In the genomic region with DNA sequence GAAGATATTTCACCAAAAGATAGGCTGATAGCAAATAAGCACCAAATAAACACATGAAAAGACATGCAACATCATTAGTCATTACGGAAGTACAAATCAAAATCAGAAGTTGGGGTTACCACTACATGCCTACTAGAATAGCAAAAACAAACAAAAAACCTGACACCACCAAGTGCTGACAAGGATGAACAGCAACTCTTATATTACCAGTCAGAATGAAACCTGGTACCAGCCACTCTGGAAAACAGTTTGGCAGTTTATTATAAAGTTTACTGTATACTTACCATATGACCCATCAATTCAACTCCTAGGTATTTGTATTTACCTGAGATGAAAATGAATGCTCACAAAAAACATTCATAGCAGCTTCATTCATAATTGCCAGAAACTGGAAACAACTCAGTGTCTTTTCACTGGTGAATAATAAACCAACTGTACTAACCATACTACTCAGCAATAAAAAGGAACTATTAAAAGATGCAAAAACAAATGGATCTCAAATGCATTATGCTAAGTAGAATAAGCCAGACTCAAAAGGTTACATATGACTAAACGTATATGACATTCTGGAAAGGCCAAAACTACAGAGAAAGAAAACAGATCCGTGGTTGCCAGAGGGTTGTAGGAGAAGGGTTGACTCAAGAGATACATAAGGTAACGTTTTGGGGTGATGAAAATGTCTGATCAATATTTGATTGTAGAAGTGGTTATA, we compare ENCODE assay signal across 17 cellular contexts. TPM values are rescaled to one million over a fixed set of nuclear protein-coding genes. Genes with fewer than 3 reads are reported as not detected.
DNase-seq lines count a peak whose midpoint lies in the region; ATAC-seq and TF ChIP-seq lines count a peak whose summit lies in the region.
"Had no signal": no experiment of that assay in that cellular context is flagged by ENCODE, and none has a peak within 500 bp of the region (broad histone marks: within the 10 kb centered on the region; RNA-seq: fewer than 3 reads in every experiment).

No MANE protein-coding gene starts in this region.

- no peak overlapping the region for H3K4me3 Mint-ChIP-seq in activated CD4-positive, alpha-beta T cell treated with anti-CD3 and anti-CD28 coated beads for 36 hours
- H3K4me3 Mint-ChIP-seq in activated CD4-positive, alpha-beta memory T cell treated with anti-CD3 and anti-CD28 coated beads for 36 hours = no peak overlapping the region
- no peak overlapping the region for H3K4me3 Mint-ChIP-seq in memory B cell
- H3K4me3 Mint-ChIP-seq: IgD-negative memory B cell had no signal

- H3K4me1 Mint-ChIP-seq in activated CD4-positive, alpha-beta T cell treated with anti-CD3 and anti-CD28 coated beads for 36 hours = peaks cover 32% of the 10 kb centered on the region
- H3K4me1 Mint-ChIP-seq in activated CD4-positive, alpha-beta memory T cell treated with anti-CD3 and anti-CD28 coated beads for 36 hours (ENCODE audit: low read depth) = peaks cover 35% of the 10 kb centered on the region
- peaks cover 16% of the 10 kb centered on the region for H3K4me1 Mint-ChIP-seq in memory B cell

- TF ChIP-seq POLR2A in sigmoid colon (IDR thresholded peaks at IDR 0.05) = no peak

- peaks cover 7 to 55% (median 32%) of the 10 kb centered on the region in 4 donors for H3K36me3 ChIP-seq in sigmoid colon
- H3K36me3 ChIP-seq: colonic mucosa had no signal

- ATAC-seq in activated CD4-positive, alpha-beta T cell treated with anti-CD3 and anti-CD28 coated beads for 36 hours = peak; percentile 89
- peak; percentile 57 for ATAC-seq in GM21367 (IDR thresholded peaks at IDR 0.05; ENCODE audit: unreplicated experiment)
- ATAC-seq in memory B cell (ENCODE audit: low read depth) = no peak
- ATAC-seq in GM21576 (IDR thresholded peaks at IDR 0.05; ENCODE audit: unreplicated experiment) = no peak
- ATAC-seq: heart right ventricle, sciatic nerve had no signal

- no peak overlapping the region for H3K4me3 ChIP-seq in sigmoid colon
- H3K4me3 ChIP-seq: colonic mucosa, heart right ventricle, tibial nerve had no signal

- CTCF ChIA-PET in activated CD4-positive, alpha-beta T cell treated with anti-CD3 and anti-CD28 coated beads for 36 hours (lab: Charles Lee) = interaction anchor here (0.7 to 1.2 kb wide), 2 partner anchors 40 to 48 kb away, joined by 3 read pairs; no protein-coding TSS in a partner anchor
- CTCF ChIA-PET in activated CD4-positive, alpha-beta memory T cell treated with anti-CD3 and anti-CD28 coated beads for 36 hours (lab: Charles Lee) = interaction anchor here (0.8 kb wide), 1 partner anchor 30 kb away, joined by 5 read pairs; no protein-coding TSS in a partner anchor

- TF ChIP-seq CTCF in sigmoid colon (IDR thresholded peaks at IDR 0.05) = no peak

- DNase-seq in activated CD4-positive, alpha-beta T cell treated with anti-CD3 and anti-CD28 coated beads for 36 hours = peak; percentile 30
- no peak for DNase-seq in activated CD4-positive, alpha-beta T cell treated with anti-CD3 and anti-CD28 coated beads for 4 hours
- no peak for DNase-seq in activated CD4-positive, alpha-beta memory T cell treated with anti-CD3 and anti-CD28 coated beads for 36 hours
- DNase-seq in memory B cell (ENCODE audit: low spot score in 2 of 2) (no peak), substantia nigra (lab: John Stamatoyannopoulos, UW) (no peak), sigmoid colon (no peak)
- DNase-seq: colonic mucosa; heart right ventricle; NCI-H1048; nucleus accumbens; stimulated activated CD4-positive, alpha-beta T cell treated with anti-CD3 and anti-CD28 coated beads, Interleukin-2, amount 100 ng/mL, for 48 hours had no signal

- H3K36me3 Mint-ChIP-seq in activated CD4-positive, alpha-beta T cell treated with anti-CD3 and anti-CD28 coated beads for 36 hours (ENCODE audit: low read depth) = peaks cover 59% of the 10 kb centered on the region
- H3K36me3 Mint-ChIP-seq in activated CD4-positive, alpha-beta memory T cell treated with anti-CD3 and anti-CD28 coated beads for 36 hours = peaks cover 51% of the 10 kb centered on the region
- H3K36me3 Mint-ChIP-seq in memory B cell = peaks cover 30% of the 10 kb centered on the region

- WGBS in sigmoid colon, 2 donors = 92 to 94% methylated on average over 4 of the region's 4 CpGs

- no peaks in the 10 kb centered on the region for H3K9me3 Mint-ChIP-seq in activated CD4-positive, alpha-beta T cell treated with anti-CD3 and anti-CD28 coated beads for 36 hours (ENCODE audit: low read depth)
- H3K9me3 Mint-ChIP-seq in activated CD4-positive, alpha-beta memory T cell treated with anti-CD3 and anti-CD28 coated beads for 36 hours = no peaks in the 10 kb centered on the region
- no peaks in the 10 kb centered on the region for H3K9me3 Mint-ChIP-seq in memory B cell
- H3K9me3 Mint-ChIP-seq: IgD-negative memory B cell had no signal

- H3K9me3 ChIP-seq in sigmoid colon = no peaks in the 10 kb centered on the region
- H3K9me3 ChIP-seq: colonic mucosa, heart right ventricle had no signal

- H3K4me1 ChIP-seq in sigmoid colon = no peaks in the 10 kb centered on the region
- H3K4me1 ChIP-seq: colonic mucosa, tibial nerve had no signal

- POLR2A ChIA-PET in activated CD4-positive, alpha-beta T cell treated with anti-CD3 and anti-CD28 coated beads for 36 hours (lab: Charles Lee) = no interaction called here
- POLR2A ChIA-PET in activated CD4-positive, alpha-beta memory T cell treated with anti-CD3 and anti-CD28 coated beads for 36 hours (lab: Charles Lee) = interaction anchor here (0.7 kb wide), 1 partner anchor 74 kb away, joined by 3 read pairs; a partner anchor contains a TSS

- H3K27ac Mint-ChIP-seq in activated CD4-positive, alpha-beta T cell treated with anti-CD3 and anti-CD28 coated beads for 36 hours = peak overlapping the region; percentile 63
- H3K27ac Mint-ChIP-seq in activated CD4-positive, alpha-beta memory T cell treated with anti-CD3 and anti-CD28 coated beads for 36 hours = peak overlapping the region; percentile 73
- peak overlapping the region; percentile 31 for H3K27ac Mint-ChIP-seq in memory B cell
- H3K27ac Mint-ChIP-seq: IgD-negative memory B cell had no signal

- H3K27ac ChIP-seq in substantia nigra (ENCODE audit: low read depth, low read length, poor library complexity, severe bottlenecking) (no peak overlapping the region), sigmoid colon (no peak overlapping the region)
- H3K27ac ChIP-seq: C4-2B, colonic mucosa, heart right ventricle, tibial nerve had no signal

- H3K27me3 ChIP-seq in sigmoid colon = no peaks in the 10 kb centered on the region
- H3K27me3 ChIP-seq: colonic mucosa, heart right ventricle, tibial nerve had no signal

- TF ChIP-seq EP300 in sigmoid colon (IDR thresholded peaks at IDR 0.05) = no peak

- intact Hi-C loops in activated CD4-positive, alpha-beta T cell treated with anti-CD3 and anti-CD28 coated beads for 36 hours (cut with DNase I, micrococcal nuclease) = loop anchor here in 1 of 2 experiments (1.0 to 5.0 kb wide), 3 partner anchors 20 to 36 kb away; no protein-coding TSS in a partner anchor
- intact Hi-C loops in activated CD4-positive, alpha-beta memory T cell treated with anti-CD3 and anti-CD28 coated beads for 36 hours (cut with micrococcal nuclease) = loop anchor here (1.0 to 2.0 kb wide), 4 partner anchors 20 to 73 kb away; a partner anchor contains a TSS
- intact Hi-C loops in sigmoid colon (cut with DNase I) = no loop called here

- no peaks in the 10 kb centered on the region for H3K27me3 Mint-ChIP-seq in activated CD4-positive, alpha-beta T cell treated with anti-CD3 and anti-CD28 coated beads for 36 hours
- no peaks in the 10 kb centered on the region for H3K27me3 Mint-ChIP-seq in activated CD4-positive, alpha-beta memory T cell treated with anti-CD3 and anti-CD28 coated beads for 36 hours
- no peaks in the 10 kb centered on the region for H3K27me3 Mint-ChIP-seq in memory B cell
- H3K27me3 Mint-ChIP-seq: IgD-negative memory B cell had no signal

RNA-seq across cellular contexts. Expression of a gene that starts 33.0 kb away (rescaled TPM):
- 10 to 100 TPM; 81.0 to 99.8 TPM for total RNA-seq in activated CD4-positive, alpha-beta T cell treated with anti-CD3 and anti-CD28 coated beads for 36 hours
- total RNA-seq in activated CD4-positive, alpha-beta memory T cell treated with anti-CD3 and anti-CD28 coated beads for 36 hours = 10 to 100 TPM; 72.4 to 78.2 TPM
- total RNA-seq in sigmoid colon = 10 to 100 TPM; 30.0 to 31.4 (median 30.6) TPM
- 10 to 100 TPM in 1 of 3 donors, 1 to 10 TPM in 2; 6.6 to 13.2 (median 9.0) TPM for polyA plus RNA-seq in sigmoid colon

Comparison
In these comparisons a context has a peak if more than half of its experiments do, and no peak if none do; other contexts are left out.
1. ATAC-seq: peak in activated CD4-positive, alpha-beta T cell treated with anti-CD3 and anti-CD28 coated beads for 36 hours (single experiment) and GM21367 (single experiment); none in memory B cell (single experiment) and GM21576 (single experiment).
2. Peak in every context shown above with its lines, with median percentiles within 50 percentile points of each other: H3K27ac Mint-ChIP-seq.